Comparison of ENCODE assay signal across 28 cellular contexts in the genomic region with DNA sequence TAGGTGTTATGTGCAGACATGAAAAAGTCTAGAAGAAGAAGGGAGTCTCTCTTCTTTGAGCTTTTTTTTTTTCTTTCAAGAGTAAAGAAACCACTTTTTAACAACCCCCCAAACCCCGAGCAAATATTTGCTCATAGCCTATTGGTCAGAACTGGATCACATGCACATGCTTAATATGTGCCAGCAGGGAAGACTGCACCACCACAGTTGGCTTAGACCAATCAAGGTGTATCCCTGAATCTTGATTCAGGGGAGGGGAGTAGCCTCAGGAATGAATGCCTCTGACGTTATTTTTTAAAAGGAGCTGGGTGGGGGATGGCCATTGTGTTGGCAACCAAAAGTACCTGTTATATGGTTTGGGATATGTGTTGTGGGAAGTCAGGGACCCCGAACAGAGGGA.
"Had no signal": no experiment of that assay in that cellular context is flagged by ENCODE, and none has a peak within 500 bp of the region (broad histone marks: within the 10 kb centered on the region; RNA-seq: fewer than 3 reads in every experiment).

No MANE protein-coding gene starts in this region.

- FAIRE-seq: colon, endometrium, endothelial cell of umbilical vein, frontal cortex had no signal

- H3K4me3 Mint-ChIP-seq: dendritic cell treated with granulocyte-macrophage colony-stimulating factor and Interleukin-4, amounts not matched to agents 40 ng/mL and 50 ng/mL, for 4 days; effector memory CD8-positive, alpha-beta T cell; endodermal cell had no signal

- DNase-seq: colonic mucosa; cortex of kidney; dermis blood vessel endothelial cell; dorsolateral prefrontal cortex; effector CD4-positive, alpha-beta T cell; effector memory CD4-positive, alpha-beta T cell; effector memory CD8-positive, alpha-beta T cell; endodermal cell; erythroblast; esophagus squamous epithelium; foreskin fibroblast; foreskin keratinocyte; foreskin melanocyte; gastrocnemius medialis; glutamatergic neuron; head of caudate nucleus; heart left ventricle; heart right ventricle had no signal

- H3K36me3 ChIP-seq: colonic mucosa, esophagus muscularis mucosa, esophagus squamous epithelium, gastrocnemius medialis, gastroesophageal sphincter, heart left ventricle, heart right ventricle had no signal

- H3K4me3 ChIP-seq: colonic mucosa, coronary artery, dorsolateral prefrontal cortex, esophagus muscularis mucosa, esophagus squamous epithelium, gastrocnemius medialis, gastroesophageal sphincter, heart left ventricle, heart right ventricle had no signal

- H3K27me3 Mint-ChIP-seq: dendritic cell treated with granulocyte-macrophage colony-stimulating factor and Interleukin-4, amounts not matched to agents 40 ng/mL and 50 ng/mL, for 4 days had no signal

- H3K27ac Mint-ChIP-seq: dendritic cell treated with granulocyte-macrophage colony-stimulating factor and Interleukin-4, amounts not matched to agents 40 ng/mL and 50 ng/mL, for 4 days; effector memory CD8-positive, alpha-beta T cell; endodermal cell had no signal

- H3K4me1 Mint-ChIP-seq: endodermal cell had no signal

- H3K9me3 ChIP-seq: colonic mucosa, esophagus muscularis mucosa, esophagus squamous epithelium, gastrocnemius medialis, gastroesophageal sphincter had no signal

- H3K27ac ChIP-seq: colonic mucosa, coronary artery, dorsolateral prefrontal cortex, epithelial cell of prostate, esophagus muscularis mucosa, esophagus squamous epithelium, foreskin keratinocyte, gastrocnemius medialis, gastroesophageal sphincter, heart left ventricle, heart right ventricle had no signal

- H3K4me1 ChIP-seq: colonic mucosa, foreskin keratinocyte, gastrocnemius medialis had no signal

- H3K27me3 ChIP-seq: colonic mucosa, dorsolateral prefrontal cortex, esophagus muscularis mucosa, esophagus squamous epithelium, foreskin keratinocyte, gastrocnemius medialis, gastroesophageal sphincter, heart left ventricle, heart right ventricle had no signal

- ATAC-seq: effector memory CD8-positive, alpha-beta T cell; esophagus mucosa; foreskin keratinocyte; gastrocnemius medialis; gastroesophageal sphincter; heart left ventricle; heart right ventricle had no signal
